In the genomic region with DNA sequence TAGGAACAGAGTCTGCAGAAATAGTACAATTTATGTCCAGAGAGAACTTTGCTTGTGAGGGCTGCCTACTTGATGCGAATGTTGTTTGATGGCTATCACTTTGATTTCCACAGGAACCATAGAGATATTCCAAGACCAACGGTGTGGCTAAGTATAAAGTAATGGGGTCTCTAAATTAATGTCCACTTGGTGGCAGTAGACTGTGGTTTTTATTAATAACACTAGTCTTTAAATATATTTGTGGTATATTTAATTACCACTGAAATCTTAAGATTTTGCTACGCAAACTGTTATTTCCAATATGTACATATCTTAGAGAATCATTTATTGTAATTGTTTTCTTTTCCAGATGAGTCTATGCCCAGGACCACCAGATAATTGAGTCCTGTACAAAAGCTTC, we compare ENCODE assay signal across 14 cellular contexts.
DNase-seq lines count a peak whose midpoint lies in the region; ATAC-seq lines count a peak whose summit lies in the region.
"Had no signal": no experiment of that assay in that cellular context is flagged by ENCODE, and none has a peak within 500 bp of the region (broad histone marks: within the 10 kb centered on the region; RNA-seq: fewer than 3 reads in every experiment).

No MANE protein-coding gene starts in this region.

- no peak overlapping the region for H3K4me3 Mint-ChIP-seq in activated CD4-positive, alpha-beta memory T cell treated with anti-CD3 and anti-CD28 coated beads for 36 hours
- H3K4me3 Mint-ChIP-seq: effector memory CD8-positive, alpha-beta T cell had no signal

- no peak overlapping the region; the same call in 1 of the 2 replicates for H3K9ac ChIP-seq in iPS-20b (ENCODE audit: low read depth, low read length)
- H3K9ac ChIP-seq: parathyroid adenoma had no signal

- H3K27me3 Mint-ChIP-seq in activated CD4-positive, alpha-beta memory T cell treated with anti-CD3 and anti-CD28 coated beads for 36 hours, result no peaks in the 10 kb centered on the region
- H3K27me3 Mint-ChIP-seq: effector memory CD8-positive, alpha-beta T cell had no signal

- intact Hi-C loops in activated CD4-positive, alpha-beta memory T cell treated with anti-CD3 and anti-CD28 coated beads for 36 hours (cut with micrococcal nuclease), result no loop called here

- H3K27ac Mint-ChIP-seq in activated CD4-positive, alpha-beta memory T cell treated with anti-CD3 and anti-CD28 coated beads for 36 hours, result no peak overlapping the region
- H3K27ac Mint-ChIP-seq: effector memory CD8-positive, alpha-beta T cell had no signal

- H3K9me3 ChIP-seq in iPS-20b (ENCODE audit: insufficient read depth, low read depth, low read length), result no peaks in the 10 kb centered on the region
- H3K9me3 ChIP-seq: upper lobe of right lung had no signal

- H3K27me3 ChIP-seq in iPS-20b (ENCODE audit: insufficient read depth, low read length), result no peaks in the 10 kb centered on the region
- H3K27me3 ChIP-seq: upper lobe of right lung had no signal

- H3K36me3 ChIP-seq in iPS-20b (ENCODE audit: insufficient read depth, low read depth, low read length), result no peaks in the 10 kb centered on the region
- H3K36me3 ChIP-seq: upper lobe of right lung had no signal

- H3K4me1 Mint-ChIP-seq in activated CD4-positive, alpha-beta memory T cell treated with anti-CD3 and anti-CD28 coated beads for 36 hours (ENCODE audit: low read depth), result no peaks in the 10 kb centered on the region

- peaks cover 8% of the 10 kb centered on the region for H3K9me3 Mint-ChIP-seq in activated CD4-positive, alpha-beta memory T cell treated with anti-CD3 and anti-CD28 coated beads for 36 hours

- POLR2A ChIA-PET in activated CD4-positive, alpha-beta memory T cell treated with anti-CD3 and anti-CD28 coated beads for 36 hours (lab: Charles Lee), result no interaction called here

- H3K4me1 ChIP-seq in iPS-20b (ENCODE audit: insufficient read depth, low read length), result peaks cover 17% of the 10 kb centered on the region; the same call in 1 of the 2 replicates
- H3K4me1 ChIP-seq: parathyroid adenoma, upper lobe of right lung had no signal

- CTCF ChIA-PET in activated CD4-positive, alpha-beta memory T cell treated with anti-CD3 and anti-CD28 coated beads for 36 hours (lab: Charles Lee), result no interaction called here

- H3K4me3 ChIP-seq in iPS-20b (ENCODE audit: low read length), result no peak overlapping the region
- H3K4me3 ChIP-seq: upper lobe of right lung had no signal

- ATAC-seq in stimulated activated naive CD8-positive, alpha-beta T cell treated with anti-CD3 and anti-CD28 coated beads, Interleukin-15, Interleukin-2, amounts not matched to agents 100 U/mL and 50 U/mL, for 24 hours, result no peak
- ATAC-seq: effector memory CD8-positive, alpha-beta T cell; upper lobe of right lung had no signal

- H3K36me3 Mint-ChIP-seq in activated CD4-positive, alpha-beta memory T cell treated with anti-CD3 and anti-CD28 coated beads for 36 hours, result no peaks in the 10 kb centered on the region

- peak overlapping the region; percentile 52 for H3K27ac ChIP-seq in iPS-20b (ENCODE audit: low read length)
- H3K27ac ChIP-seq: parathyroid adenoma, upper lobe of right lung had no signal

- peak; percentile 52 for DNase-seq in DMS53 (lab: John Stamatoyannopoulos, UW)
- DNase-seq in Kasumi-1 (lab: John Stamatoyannopoulos, UW), result peak; percentile 4 to 13
- DNase-seq in SW480 (ENCODE audit: low spot score), result peak; percentile 2
- no peak for DNase-seq in activated CD4-positive, alpha-beta memory T cell treated with anti-CD3 and anti-CD28 coated beads for 36 hours
- DNase-seq in stimulated activated naive CD8-positive, alpha-beta T cell treated with anti-CD3 and anti-CD28 coated beads, Interleukin-15, Interleukin-2, amounts not matched to agents 100 U/mL and 50 U/mL, for 24 hours, result no peak
- no peak for DNase-seq in NCI-H345 (lab: John Stamatoyannopoulos, UW)
- DNase-seq in stimulated activated naive CD4-positive, alpha-beta T cell treated with Interleukin-2 at 50 U/mL for 16 hours (lab: John Stamatoyannopoulos, UW), result no peak
- DNase-seq: activated gamma-delta T cell; Calu3; effector memory CD8-positive, alpha-beta T cell; islet precursor cell; upper lobe of right lung had no signal

Comparison
In these comparisons a context has a peak if more than half of its experiments do, and no peak if none do; other contexts are left out.
1. DNase-seq: peak in DMS53 (single experiment), Kasumi-1 (2 of 2) and SW480 (single experiment); none in activated CD4-positive, alpha-beta memory T cell treated with anti-CD3 and anti-CD28 coated beads for 36 hours (single experiment), stimulated activated naive CD8-positive, alpha-beta T cell treated with anti-CD3 and anti-CD28 coated beads, Interleukin-15, Interleukin-2, amounts not matched to agents 100 U/mL and 50 U/mL, for 24 hours (single experiment), NCI-H345 (single experiment) and stimulated activated naive CD4-positive, alpha-beta T cell treated with Interleukin-2 at 50 U/mL for 16 hours (single experiment).